ENCODE assay signal across 15 cellular contexts in genomic region chr5:136006767-136007251, GRCh38. TPM values are rescaled to one million over a fixed set of nuclear protein-coding genes. Genes with fewer than 3 reads are reported as not detected.
DNase-seq lines count a peak whose midpoint lies in the region; ATAC-seq, FAIRE-seq and TF ChIP-seq lines count a peak whose summit lies in the region.
"Had no signal": no experiment of that assay in that cellular context is flagged by ENCODE, and none has a peak within 500 bp of the region (broad histone marks: within the 10 kb centered on the region; RNA-seq: fewer than 3 reads in every experiment).

No MANE protein-coding gene starts in this region.

- H3K23ac ChIP-seq in IMR-90 (ENCODE audit: low read depth, low read length): peak overlapping the region; percentile 50; the same call in 1 of the 2 replicates

- H3K14ac ChIP-seq in IMR-90 (replicated peaks; ENCODE audit: low read depth, low read length): peak overlapping the region; percentile 11; the same call in 1 of the 2 replicates

- peak overlapping the region; percentile 80 for H3K56ac ChIP-seq in IMR-90 (ENCODE audit: extremely low read depth, insufficient read depth, low read length)

- H3K79me1 ChIP-seq in IMR-90 (ENCODE audit: low read depth in 1 of 2, low read length in 2 of 2): peaks cover 0 to 14% of the 10 kb centered on the region in 2 experiments; a peak in 1 of 4 replicates

- H4K20me1 ChIP-seq in IMR-90 (ENCODE audit: insufficient read depth, low read length): no peaks in the 10 kb centered on the region

- H2BK15ac ChIP-seq in IMR-90 (ENCODE audit: low read depth, low read length): peak overlapping the region; percentile 82; the same call in 2 of the 3 replicates

- no peaks in the 10 kb centered on the region for H3K36me3 ChIP-seq in IMR-90 (ENCODE audit: control insufficient read depth, insufficient read depth, low read length)
- H3K36me3 ChIP-seq in bronchial epithelial cell (ENCODE audit: control insufficient read depth, insufficient read depth, low read length): no peaks in the 10 kb centered on the region
- H3K36me3 ChIP-seq: ovary had no signal

- peak overlapping the region; percentile 60 for H3K4ac ChIP-seq in IMR-90 (ENCODE audit: low read depth, low read length)

- peak overlapping the region; percentile 91 for H3K18ac ChIP-seq in IMR-90 (ENCODE audit: low read depth, low read length)

- intact Hi-C loops in IMR-90 (cut with micrococcal nuclease) (no loop called here), left colon (cut with DNase I, micrococcal nuclease) (no loop called here)

- H2AK9ac ChIP-seq in IMR-90 (replicated peaks; ENCODE audit: low read depth, low read length, poor library complexity): peak overlapping the region; percentile 63

- in situ Hi-C loops in IMR-90 (cut with MboI; ENCODE audit: low sequenced_read_pairs): no loop called here

- H3K9me3 ChIP-seq in IMR-90 (ENCODE audit: control insufficient read depth, insufficient read depth, low read length): no peaks in the 10 kb centered on the region
- H3K9me3 ChIP-seq: ovary had no signal

- FAIRE-seq in bronchial epithelial cell (lab: Jason Lieb, UNC): no peak

- H2BK20ac ChIP-seq in IMR-90 (ENCODE audit: low read depth, low read length): peak overlapping the region; percentile 47

- CTCF ChIA-PET in IMR-90 (lab: Yijun Ruan, JAX): interaction anchor here (1.4 kb wide), 1 partner anchor 52 kb away, joined by 3 read pairs; no protein-coding TSS in a partner anchor

- DNase-seq in A172 (ENCODE audit: low spot score): peak; percentile 94
- DNase-seq in IMR-90: peak; percentile 97
- DNase-seq in bronchial epithelial cell (ENCODE audit: low read depth): peak; percentile 100
- DNase-seq in kidney tubule cell (ENCODE audit: low spot score): peak; percentile 97
- DNase-seq in NCI-H2227 treated with DMSO at 0.1 percent for 48 hours (lab: John Stamatoyannopoulos, UW): no peak
- no peak for DNase-seq in left colon
- DNase-seq: activated naive CD8-positive, alpha-beta T cell treated with anti-CD3 and anti-CD28 coated beads, Interleukin-2, amount 50 U/mL, for 24 hours; AML-193; erythroblast; NCI-H1105; ovary had no signal

- H4K8ac ChIP-seq in IMR-90 (ENCODE audit: low read depth in 2 of 2, low read length in 2 of 2): peak overlapping the region; percentile 64 to 65; a peak in 3 of 4 replicates

- peak overlapping the region; percentile 73 for H2BK120ac ChIP-seq in IMR-90 (ENCODE audit: low read depth, low read length)

- peak overlapping the region; percentile 66 for H3K27ac ChIP-seq in IMR-90 (ENCODE audit: insufficient read depth, low read length)
- H3K27ac ChIP-seq: ovary had no signal

- POLR2A ChIA-PET in IMR-90 (lab: Charles Lee; ENCODE audit: unreplicated experiment): no interaction called here

- TF ChIP-seq CTCF in IMR-90 (conservative IDR thresholded peaks at IDR 0.05; ENCODE audit: low read depth, low read length): no peak
- TF ChIP-seq CTCF in bronchial epithelial cell (IDR thresholded peaks at IDR 0.05; ENCODE audit: insufficient read depth, low read length, severe bottlenecking): no peak

- H3K4me2 ChIP-seq in IMR-90 (ENCODE audit: low read depth, low read length): no peak overlapping the region; the same call in 1 of the 2 replicates

- H2AFZ ChIP-seq in IMR-90 (replicated peaks; ENCODE audit: low read length, poor library complexity): peak overlapping the region; percentile 27

- H3K4me1 ChIP-seq in IMR-90 (ENCODE audit: control insufficient read depth, insufficient read depth, low read length): peaks cover 24% of the 10 kb centered on the region

- TF ChIP-seq POLR2A in IMR-90 (IDR thresholded peaks at IDR 0.05; ENCODE audit: low read depth, low read length): peak; percentile 55; the same call in 1 of the 2 replicates

- no peaks in the 10 kb centered on the region for H3K27me3 ChIP-seq in IMR-90 (ENCODE audit: control insufficient read depth, insufficient read depth, low read length)
- no peaks in the 10 kb centered on the region for H3K27me3 ChIP-seq in bronchial epithelial cell (ENCODE audit: control insufficient read depth, insufficient read depth, low read length)
- H3K27me3 ChIP-seq: ovary had no signal

- peak; percentile 74 for ATAC-seq in IMR-90 (ENCODE audit: low read depth)
- ATAC-seq in HG03095 (IDR thresholded peaks at IDR 0.05; ENCODE audit: unreplicated experiment): no peak
- ATAC-seq in GM18517 (IDR thresholded peaks at IDR 0.05; ENCODE audit: unreplicated experiment): no peak
- no peak for ATAC-seq in left colon
- ATAC-seq: activated naive CD8-positive, alpha-beta T cell treated with anti-CD3 and anti-CD28 coated beads, Interleukin-2, amount 50 U/mL, for 24 hours had no signal

- peak overlapping the region; percentile 28 for H2AK5ac ChIP-seq in IMR-90 (ENCODE audit: low read depth, low read length)

- H4K91ac ChIP-seq in IMR-90 (ENCODE audit: insufficient read depth, low read depth, low read length): peak overlapping the region; percentile 91

- dilution Hi-C loops in IMR-90 (cut with HindIII; ENCODE audit: low sequenced_read_pairs, unreplicated experiment): no loop called here

- H2BK5ac ChIP-seq in IMR-90 (ENCODE audit: low read depth, low read length, poor library complexity, severe bottlenecking): peak overlapping the region; percentile 75

- no peak overlapping the region for H3K9ac ChIP-seq in IMR-90 (ENCODE audit: low read depth, low read length)

- BruUV-seq in IMR-90 (replicated peaks; lab: Mats Ljungman, UMichigan): no TSS peak

- H3K9me1 ChIP-seq in IMR-90 (ENCODE audit: insufficient read depth, low read length): peaks cover 21% of the 10 kb centered on the region

- H3K4me3 ChIP-seq in IMR-90 (ENCODE audit: insufficient read depth, low read depth, low read length): no peak overlapping the region
- H3K4me3 ChIP-seq in bronchial epithelial cell (ENCODE audit: low read depth, low read length): no peak overlapping the region
- H3K4me3 ChIP-seq: ovary had no signal

- H4K5ac ChIP-seq in IMR-90 (ENCODE audit: low read depth, low read length): peak overlapping the region; percentile 31

- TF ChIP-seq RAD21 in IMR-90 (IDR thresholded peaks at IDR 0.05; ENCODE audit: low read length): peak; percentile 31

- 0% methylated on average over 1 of the region's 7 CpGs; no CpG with 5 or more reads in 1 of the 2 experiments for WGBS in IMR-90 (ENCODE audit: extremely low coverage in 2 of 2, insufficient read length in 1 of 2), 2 experiments

TF ChIP-seq in IMR-90, 13 proteins besides CTCF, POLR2A, EP300 and RAD21:
- peak; percentile 35 for TF ChIP-seq BHLHE40 (IDR thresholded peaks at IDR 0.05; ENCODE audit: low read depth, low read length)
- no peak for TF ChIP-seq MXI1 (IDR thresholded peaks at IDR 0.05; ENCODE audit: borderline replicate concordance, low read depth, low read length)
- TF ChIP-seq MAZ (IDR thresholded peaks at IDR 0.05; ENCODE audit: borderline replicate concordance, low read depth, low read length): no peak
- TF ChIP-seq RFX5 (IDR thresholded peaks at IDR 0.05; ENCODE audit: low read depth, low read length): no peak
- TF ChIP-seq RCOR1 (IDR thresholded peaks at IDR 0.05; ENCODE audit: insufficient replicate concordance, low read length): peak; percentile 51
- no peak for TF ChIP-seq USF2 (IDR thresholded peaks at IDR 0.05; ENCODE audit: low read depth, low read length)
- peak; percentile 19; the same call in 1 of the 2 replicates for TF ChIP-seq SMC3 (IDR thresholded peaks at IDR 0.05; ENCODE audit: low read depth, low read length)
- TF ChIP-seq CHD1 (IDR thresholded peaks at IDR 0.05; ENCODE audit: low read depth, low read length): peak; percentile 70; the same call in 1 of the 2 replicates
- TF ChIP-seq FOS (IDR thresholded peaks at IDR 0.05; ENCODE audit: low read depth, low read length): peak; percentile 82
- no peak; the same call in 1 of the 2 replicates for TF ChIP-seq MAFK (IDR thresholded peaks at IDR 0.05; ENCODE audit: low read depth, low read length)
- peak; percentile 77 for TF ChIP-seq CEBPB (IDR thresholded peaks at IDR 0.05; ENCODE audit: low read depth, low read length)
- TF ChIP-seq, protein P1, sequence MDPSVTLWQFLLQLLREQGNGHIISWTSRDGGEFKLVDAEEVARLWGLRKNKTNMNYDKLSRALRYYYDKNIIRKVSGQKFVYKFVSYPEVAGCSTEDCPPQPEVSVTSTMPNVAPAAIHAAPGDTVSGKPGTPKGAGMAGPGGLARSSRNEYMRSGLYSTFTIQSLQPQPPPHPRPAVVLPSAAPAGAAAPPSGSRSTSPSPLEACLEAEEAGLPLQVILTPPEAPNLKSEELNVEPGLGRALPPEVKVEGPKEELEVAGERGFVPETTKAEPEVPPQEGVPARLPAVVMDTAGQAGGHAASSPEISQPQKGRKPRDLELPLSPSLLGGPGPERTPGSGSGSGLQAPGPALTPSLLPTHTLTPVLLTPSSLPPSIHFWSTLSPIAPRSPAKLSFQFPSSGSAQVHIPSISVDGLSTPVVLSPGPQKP (IDR thresholded peaks at IDR 0.05; ENCODE audit: borderline replicate concordance, low read depth, low read length): no peak
- TF ChIP-seq NFE2L2 (IDR thresholded peaks at IDR 0.05; ENCODE audit: low read depth, low read length): no peak

RNA-seq across cellular contexts. Expression of gene TGFBI, which starts 22.0 kb away (rescaled TPM):
- 10.5 and 11.6 TPM in 2 replicates for total RNA-seq in A172 (2014; rRNA removed; shearing (Covaris generic))
- 483 and 618 TPM in 2 replicates for total RNA-seq in IMR-90 (2012; rRNA removed)
- 1,362 and 1,551 TPM in 2 replicates for polyA plus RNA-seq in IMR-90 (2012; rRNA removed)
- 790 and 1,298 TPM in 2 replicates for polyA plus RNA-seq in IMR-90 (2012; cell fraction: cytosol; rRNA removed)
- 1,060 and 1,205 TPM in 2 replicates for polyA plus RNA-seq in IMR-90 (2012; cell fraction: nucleus; rRNA removed; ENCODE audit: low replicate concordance)
- total RNA-seq in bronchial epithelial cell: 211 and 218 TPM in 2 replicates
- 10 to 100 TPM; 21.0 to 50.3 TPM for total RNA-seq in left colon

RNA-seq across cellular contexts. Expression of gene LECT2, which starts 52.0 kb away (rescaled TPM):
- not detected in 2 replicates for total RNA-seq in A172 (2014; rRNA removed; shearing (Covaris generic))
- total RNA-seq in IMR-90 (2012; rRNA removed): not detected in 2 replicates
- not detected in 2 replicates for polyA plus RNA-seq in IMR-90 (2012; rRNA removed)
- polyA plus RNA-seq in IMR-90 (2012; cell fraction: cytosol; rRNA removed): not detected in 2 replicates
- not detected in 2 replicates for polyA plus RNA-seq in IMR-90 (2012; cell fraction: nucleus; rRNA removed; ENCODE audit: low replicate concordance)
- total RNA-seq in bronchial epithelial cell: not detected in 2 replicates
- not detected for total RNA-seq in left colon
- total RNA-seq: ovary; T-helper 2 cell treated with Interferon-gamma antibody and Interleukin-4, amounts not matched to agents 100 ng/mL and 5 ng/mL, for 36 hours; urinary bladder had no signal
- polyA plus RNA-seq: ovary, urinary bladder had no signal

Comparison
In these comparisons a context has a peak if more than half of its experiments do, and no peak if none do; other contexts are left out.
1. DNase-seq: peak in A172 (single experiment), IMR-90 (single experiment), bronchial epithelial cell (single experiment) and kidney tubule cell (single experiment); none in NCI-H2227 treated with DMSO at 0.1 percent for 48 hours (single experiment) and left colon (0 of 2).